ENCODE assay signal across 10 cellular contexts in the genomic region with DNA sequence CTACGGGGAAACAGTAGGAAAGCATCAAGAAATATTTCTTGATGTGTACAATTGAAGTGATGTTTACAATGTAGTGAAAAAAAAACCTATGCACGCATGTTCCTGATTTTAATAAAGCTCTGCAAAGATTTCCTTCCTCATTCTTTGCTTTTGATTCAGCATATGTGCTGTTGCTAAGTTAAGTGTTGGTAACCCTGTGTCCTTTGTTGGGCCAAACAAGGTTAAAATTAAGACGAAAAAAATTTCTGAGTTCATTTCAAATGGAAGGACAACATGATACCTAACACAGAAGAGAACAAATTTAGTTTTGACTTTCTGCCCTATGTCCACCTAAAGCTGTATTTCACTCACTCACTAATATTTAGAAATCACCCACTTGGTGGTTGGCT.
DNase-seq lines count a peak whose midpoint lies in the region; ATAC-seq and TF ChIP-seq lines count a peak whose summit lies in the region.
"Had no signal": no experiment of that assay in that cellular context is flagged by ENCODE, and none has a peak within 500 bp of the region (broad histone marks: within the 10 kb centered on the region; RNA-seq: fewer than 3 reads in every experiment).

No MANE protein-coding gene starts in this region.

- peaks cover 99% of the 10 kb centered on the region for H3K79me2 ChIP-seq in OCI-LY7 (ENCODE audit: insufficient read depth, low read depth, low read length)

- H2AFZ ChIP-seq in OCI-LY7 (ENCODE audit: low read length): no peak overlapping the region; the same call in 1 of the 2 replicates

- POLR2A ChIA-PET in OCI-LY7 (lab: Charles Lee): interaction anchor here (0.8 to 5.2 kb wide), 7 partner anchors 12 to 54 kb away, joined by 3 to 111 read pairs (median 6); no protein-coding TSS in a partner anchor

- H3K9me3 Mint-ChIP-seq in stimulated activated naive CD8-positive, alpha-beta T cell treated with anti-CD3 and anti-CD28 coated beads, Interleukin-15, amount 100 ng/mL, for 72 hours: no peaks in the 10 kb centered on the region

- H3K27ac ChIP-seq in OCI-LY7 (ENCODE audit: low read depth, low read length, poor library complexity, severe bottlenecking): peak overlapping the region; percentile 93
- H3K27ac ChIP-seq: 22Rv1 had no signal

- H3K9me3 ChIP-seq in OCI-LY7 (ENCODE audit: low read length): peaks cover 8% of the 10 kb centered on the region

- H3K4me1 Mint-ChIP-seq in stimulated activated naive CD8-positive, alpha-beta T cell treated with anti-CD3 and anti-CD28 coated beads, Interleukin-15, amount 100 ng/mL, for 72 hours: peaks cover 81% of the 10 kb centered on the region

- peak overlapping the region; percentile 98 for H3K27ac Mint-ChIP-seq in stimulated activated naive CD8-positive, alpha-beta T cell treated with anti-CD3 and anti-CD28 coated beads, Interleukin-15, amount 100 ng/mL, for 72 hours

- peak overlapping the region; percentile 71 for H3K4me3 ChIP-seq in OCI-LY7 (ENCODE audit: low read depth, low read length, poor library complexity, severe bottlenecking)

- no peak for TF ChIP-seq CTCF in OCI-LY7 (conservative IDR thresholded peaks at IDR 0.05; ENCODE audit: low read length)

- intact Hi-C loops in OCI-LY7 (cut with micrococcal nuclease; ENCODE audit: unreplicated experiment): loop anchor here (2.0 kb wide), 2 partner anchors 14 kb away; no protein-coding TSS in a partner anchor

- H3K27me3 Mint-ChIP-seq in stimulated activated naive CD8-positive, alpha-beta T cell treated with anti-CD3 and anti-CD28 coated beads, Interleukin-15, amount 100 ng/mL, for 72 hours: no peaks in the 10 kb centered on the region

- peak overlapping the region; percentile 76 to 78 for H3K4me3 Mint-ChIP-seq in stimulated activated naive CD8-positive, alpha-beta T cell treated with anti-CD3 and anti-CD28 coated beads, Interleukin-15, amount 100 ng/mL, for 72 hours

- CTCF ChIA-PET in OCI-LY7 (lab: Charles Lee; ENCODE audit: unreplicated experiment): interaction anchor here (1.3 to 1.7 kb wide), 3 partner anchors 17 to 53 kb away, joined by 3 to 5 read pairs (median 5); no protein-coding TSS in a partner anchor

- H3K4me1 ChIP-seq in OCI-LY7 (ENCODE audit: insufficient read depth, low read length, poor library complexity, severe bottlenecking): peaks cover 82% of the 10 kb centered on the region

- ATAC-seq in stimulated activated naive CD8-positive, alpha-beta T cell treated with anti-CD3 and anti-CD28 coated beads, Interleukin-15, amount 100 ng/mL, for 72 hours: no peak

- no peaks in the 10 kb centered on the region for H3K9me2 ChIP-seq in OCI-LY7 (ENCODE audit: insufficient read depth, low read length)

- DNase-seq in NOMO-1 (lab: John Stamatoyannopoulos, UW; ENCODE audit: unreplicated experiment in 2 of 2) (peak; percentile 8 to 83), NOMO-1 treated with dmso at 0.1 percent for 144 hours (lab: John Stamatoyannopoulos, UW; ENCODE audit: unreplicated experiment) (no peak), OCI-LY7 (ENCODE audit: low spot score) (peak; percentile 47), fibroblast of peridontal ligament (ENCODE audit: extremely low read depth) (peak; percentile 51), superior temporal gyrus (ENCODE audit: extremely low spot score) (no peak), NCI-H1417 (lab: John Stamatoyannopoulos, UW) (no peak)
- no peak for DNase-seq in stimulated activated naive CD8-positive, alpha-beta T cell treated with anti-CD3 and anti-CD28 coated beads, Interleukin-15, amount 100 ng/mL, for 72 hours
- DNase-seq in stimulated activated CD4-positive, alpha-beta T cell treated with anti-CD3 and anti-CD28 coated beads, Interleukin-4, amount 100 ng/mL, for 4 hours: no peak
- DNase-seq: NCI-H2081 treated with DMSO at 0.1 percent for 48 hours had no signal

- peak overlapping the region; percentile 91 for H3K4me2 ChIP-seq in OCI-LY7 (ENCODE audit: low read length)

- H3K36me3 ChIP-seq in OCI-LY7 (ENCODE audit: insufficient read depth, low read length): peaks cover 58% of the 10 kb centered on the region

- H4K20me1 ChIP-seq in OCI-LY7 (ENCODE audit: insufficient read depth, low read length): peaks cover 23% of the 10 kb centered on the region; the same call in 1 of the 2 replicates

- no TSS peak for BruUV-seq in OCI-LY7 (replicated peaks; lab: Mats Ljungman, UMichigan)

Comparison
In these comparisons a context has a peak if more than half of its experiments do, and no peak if none do; other contexts are left out.
1. DNase-seq: peak in NOMO-1 (2 of 2), OCI-LY7 (single experiment) and fibroblast of peridontal ligament (single experiment); none in NOMO-1 treated with dmso at 0.1 percent for 144 hours (single experiment), stimulated activated naive CD8-positive, alpha-beta T cell treated with anti-CD3 and anti-CD28 coated beads, Interleukin-15, amount 100 ng/mL, for 72 hours (0 of 2), superior temporal gyrus (single experiment), stimulated activated CD4-positive, alpha-beta T cell treated with anti-CD3 and anti-CD28 coated beads, Interleukin-4, amount 100 ng/mL, for 4 hours (0 of 2) and NCI-H1417 (0 of 3).